Comparison of ENCODE assay signal across 11 cellular contexts in genomic region chr19:13732337-13732736, GRCh38. TPM values are rescaled to one million over a fixed set of nuclear protein-coding genes. Genes with fewer than 3 reads are reported as not detected.
DNase-seq lines count a peak whose midpoint lies in the region; ATAC-seq, FAIRE-seq and TF ChIP-seq lines count a peak whose summit lies in the region.
"Had no signal": no experiment of that assay in that cellular context is flagged by ENCODE, and none has a peak within 500 bp of the region (broad histone marks: within the 10 kb centered on the region; RNA-seq: fewer than 3 reads in every experiment).

No MANE protein-coding gene starts in this region.

- H3K9me1 ChIP-seq in K562 (ENCODE audit: control insufficient read depth, insufficient read depth, low read length), result no peaks in the 10 kb centered on the region

- H3K27me3 Mint-ChIP-seq in HFFc6 (ENCODE audit: insufficient read depth), result no peaks in the 10 kb centered on the region

- no peak for TF ChIP-seq RAD21 in K562 (CRISPR knock-in tag; conservative IDR thresholded peaks at IDR 0.05 in 1 of 2, IDR thresholded peaks at IDR 0.05 in 1 of 2)

- CTCF ChIA-PET in AG04450 (lab: Charles Lee), result interaction anchor here (0.6 to 3.8 kb wide), 4 partner anchors 11 to 953 kb away, joined by 4 to 27 read pairs (median 9); no protein-coding TSS in a partner anchor
- CTCF ChIA-PET in K562 (lab: Yijun Ruan, JAX; ENCODE audit: low intra/inter-chr PET ratio), result no interaction called here

- POLR2A ChIA-PET in AG04450 (lab: Yijun Ruan, JAX) (interaction anchor here (1.9 kb wide), 1 partner anchor 15 kb away, joined by 16 read pairs; a partner anchor contains a TSS), K562 (lab: Yijun Ruan, JAX) (interaction anchor here (0.8 to 1.9 kb wide), 4 partner anchors 15 to 181 kb away, joined by 3 to 18 read pairs (median 6); a partner anchor contains a TSS)

- H3K27me3 ChIP-seq in AG04450 (ENCODE audit: control insufficient read depth, insufficient read depth, low read length), result no peaks in the 10 kb centered on the region
- H3K27me3 ChIP-seq in K562 (ENCODE audit: control insufficient read depth in 2 of 2, insufficient read depth in 2 of 2, low read length in 2 of 2), result no peaks in the 10 kb centered on the region
- H3K27me3 ChIP-seq in mucosa of stomach (ENCODE audit: control insufficient read depth, insufficient read depth, low read length), result no peaks in the 10 kb centered on the region
- H3K27me3 ChIP-seq in pancreas, result no peaks in the 10 kb centered on the region
- H3K27me3 ChIP-seq: left lung had no signal

- no peak for TF ChIP-seq EP300 in K562 (IDR thresholded peaks at IDR 0.05; ENCODE audit: low read length)

- H2AFZ ChIP-seq in K562 (ENCODE audit: low read depth, low read length), result peak overlapping the region; percentile 96; the same call in 1 of the 2 replicates

- no peaks in the 10 kb centered on the region for H3K36me3 ChIP-seq in K562 (ENCODE audit: control insufficient read depth, insufficient read depth, low read length)
- no peaks in the 10 kb centered on the region for H3K36me3 ChIP-seq in mucosa of stomach (ENCODE audit: control insufficient read depth, insufficient read depth, low read length)
- H3K36me3 ChIP-seq in pancreas, result no peaks in the 10 kb centered on the region
- H3K36me3 ChIP-seq: left lung had no signal

- H3K4me3 ChIP-seq in AG04450 (ENCODE audit: low read depth, low read length), result peak overlapping the region; percentile 83
- peak overlapping the region; percentile 61 for H3K4me3 ChIP-seq in K562
- H3K4me3 ChIP-seq in mucosa of stomach (ENCODE audit: low read length), result peak overlapping the region; percentile 89
- peak overlapping the region in 2 of 4 donors; percentile 46 to 55 for H3K4me3 ChIP-seq in pancreas

- H3K36me3 Mint-ChIP-seq in HFFc6 (ENCODE audit: low read depth), result no peaks in the 10 kb centered on the region; the same call in 1 of the 2 replicates

- in situ Hi-C loops in K562 (cut with MboI), result no loop called here

- TF ChIP-seq POLR2A in K562 (conservative IDR thresholded peaks at IDR 0.05), result no peak

- peak overlapping the region; percentile 89 to 90; a peak in 3 of 4 replicates for H3K9ac ChIP-seq in K562 (ENCODE audit: insufficient read depth in 1 of 2, low read depth in 2 of 2, low read length in 2 of 2)
- H3K9ac ChIP-seq in mucosa of stomach (ENCODE audit: low read length), result peak overlapping the region; percentile 98

- ATAC-seq in K562, result no peak
- no peak for ATAC-seq in left colon
- ATAC-seq in pancreas, result no peak

- peak overlapping the region; percentile 100 for H3K27ac Mint-ChIP-seq in HFFc6

- BruUV-seq in K562 (replicated peaks; lab: Mats Ljungman, UMichigan), result no TSS peak

- DNase-seq in AG04450 (ENCODE audit: low read depth, low spot score) (no peak), HFFc6 (no peak), K562 (ENCODE audit: extremely low read depth in 1 of 4, low spot score in 3 of 4) (no peak), left colon (no peak), pancreas (no peak), medulla oblongata (ENCODE audit: extremely low spot score) (no peak), HUDEP-2 (lab: John Stamatoyannopoulos, UW; ENCODE audit: unreplicated experiment in 76 of 76) (no peak)
- DNase-seq: activated effector memory CD4-positive, alpha-beta T cell treated with anti-CD3 and anti-CD28 coated beads, Interleukin-2, amount 50 U/mL, for 16 hours; left lung; NCI-H510A had no signal

- H4K20me1 ChIP-seq in K562 (replicated peaks; ENCODE audit: control insufficient read depth, insufficient read depth, low read length), result no peaks in the 10 kb centered on the region

- H3K9me3 ChIP-seq in AG04450 (ENCODE audit: control insufficient read depth, insufficient read depth, low read length) (no peaks in the 10 kb centered on the region), K562 (replicated peaks; ENCODE audit: control insufficient read depth, insufficient read depth, low read depth, low read length) (no peaks in the 10 kb centered on the region), mucosa of stomach (ENCODE audit: control insufficient read depth, low read length) (no peaks in the 10 kb centered on the region), pancreas (no peaks in the 10 kb centered on the region)
- H3K9me3 ChIP-seq: left lung had no signal

- peak overlapping the region; percentile 94 for H3K4me3 Mint-ChIP-seq in HFFc6

- TF ChIP-seq CTCF in AG04450 (IDR thresholded peaks at IDR 0.05; ENCODE audit: low read depth, low read length), result no peak
- no peak for TF ChIP-seq CTCF in HFFc6 (IDR thresholded peaks at IDR 0.05)
- TF ChIP-seq CTCF in K562 (IDR thresholded peaks at IDR 0.05 in 2 of 3, conservative IDR thresholded peaks at IDR 0.05 in 1 of 3; ENCODE audit: insufficient read depth in 2 of 3, low read depth in 1 of 3, low read length in 3 of 3), result no peak
- no peak for TF ChIP-seq CTCF in pancreas (IDR thresholded peaks at IDR 0.05)

- WGBS in K562 (ENCODE audit: insufficient coverage, low coverage, missing lambda C conversion rate), result 62% methylated on average over 6 of the region's 8 CpGs
- WGBS in pancreas, 2 donors, result 83 to 84% methylated on average over 8 of the region's 8 CpGs

- FAIRE-seq in K562 (lab: Jason Lieb, UNC), result no peak
- no peak for FAIRE-seq in pancreas (lab: Jason Lieb, UNC)

- H3K4me2 ChIP-seq in K562 (ENCODE audit: insufficient read depth, low read length), result peak overlapping the region; percentile 95

- no peaks in the 10 kb centered on the region; the same call in 2 of the 3 replicates for H3K79me2 ChIP-seq in K562 (ENCODE audit: control insufficient read depth, insufficient read depth, low read length)

- H3K27ac ChIP-seq in AG04450 (ENCODE audit: low read depth, low read length) (peak overlapping the region; percentile 99), K562 (ENCODE audit: extremely low read depth, low read depth, low read length) (no peak overlapping the region), pancreas (no peak overlapping the region)

- H3K4me1 Mint-ChIP-seq in HFFc6 (ENCODE audit: low read depth), result peaks cover 27% of the 10 kb centered on the region

- intact Hi-C loops in K562 (cut with micrococcal nuclease), result no loop called here
- intact Hi-C loops in left colon (cut with DNase I, micrococcal nuclease), result no loop called here
- intact Hi-C loops in pancreas (cut with DNase I), result no loop called here

- peaks cover 11 to 13% of the 10 kb centered on the region in 2 experiments for H3K4me1 ChIP-seq in K562 (replicated peaks in 1 of 2; ENCODE audit: control insufficient read depth in 2 of 2, insufficient read depth in 2 of 2, low read length in 2 of 2)
- peaks cover 20% of the 10 kb centered on the region for H3K4me1 ChIP-seq in mucosa of stomach (ENCODE audit: control insufficient read depth, insufficient read depth, low read length)
- H3K4me1 ChIP-seq in pancreas, result peaks cover 0 to 9% (median 7%) of the 10 kb centered on the region in 3 donors

- H3K9me3 Mint-ChIP-seq in HFFc6, result no peaks in the 10 kb centered on the region

RNA-seq across cellular contexts. Expression of gene MRI1, which starts 32.0 kb away (rescaled TPM):
- polyA plus RNA-seq in AG04450 (2011; rRNA removed) (20.2 and 24.1 TPM in 2 replicates), K562 (2011; rRNA removed) (19.3 and 27.7 TPM in 2 replicates), K562 (2014; fragmentation: Illumina TruSeq; extraction: Trizol) (28.2 and 30.0 TPM in 2 replicates), K562 (2014; fragmentation: Nextera tagmentation; extraction: Ambion mirVana) (1 to 10 TPM; 5.5 to 6.5 TPM), K562 (2014; rRNA removed) (34.7 and 43.0 TPM in 2 replicates), pancreas (10 to 100 TPM; 21.6 to 35.1 TPM)
- 15.7 and 19.7 TPM in 2 replicates for polyA minus RNA-seq in AG04450 (2011; rRNA and poly(A)+ RNA removed)
- 10 to 100 TPM; 31.3 to 34.7 (median 31.8) TPM for total RNA-seq in HFFc6 (2021; fragmentation: NEBNext Ultra II Directional; extraction: Animal tissue kit (Norgen Biotek cat#: 25700))
- total RNA-seq in K562 (2011; cell fraction: chromatin; rRNA removed; ENCODE audit: low replicate concordance), result 17.4 and 51.8 TPM in 2 replicates
- total RNA-seq in K562 (2011; cell fraction: nucleolus; rRNA removed), result 53.4 and 56.5 TPM in 2 replicates
- 27.6 and 32.3 TPM in 2 replicates for total RNA-seq in K562 (2011; cell fraction: nucleoplasm; rRNA removed)
- total RNA-seq in K562 (2014; rRNA removed) (57.4 and 68.7 TPM in 2 replicates), K562 (2014; rRNA removed; fragmentation: Illumina TruSeq; extraction: Trizol) (13.3 and 15.8 TPM in 2 replicates), K562 (2015; rRNA removed; fragmentation: Illumina TruSeq; extraction: Trizol) (30.9 and 31.6 TPM in 2 replicates), K562 (2021) (45.8 and 47.3 TPM in 2 replicates), left colon (10 to 100 TPM; 31.3 to 31.8 TPM), pancreas (10 to 100 TPM; 14.4 to 21.4 (median 16.1) TPM)
- polyA plus RNA-seq in K562 (2011; cell fraction: cytosol; rRNA removed), result 29.0 and 63.4 TPM in 2 replicates
- 98.1 and 179 TPM in 2 replicates for polyA plus RNA-seq in K562 (2011; cell fraction: nucleus; rRNA removed)
- polyA plus RNA-seq in K562 (2012), result 24.2 and 27.5 TPM in 2 replicates
- 10.9 and 14.8 TPM in 2 replicates for polyA minus RNA-seq in K562 (2011; rRNA and poly(A)+ RNA removed)
- 27.6 and 28.3 TPM in 2 replicates for polyA minus RNA-seq in K562 (2011; cell fraction: cytosol; rRNA and poly(A)+ RNA removed)
- 23.2 and 23.7 TPM in 2 replicates for polyA minus RNA-seq in K562 (2011; cell fraction: nucleus; rRNA and poly(A)+ RNA removed)

RNA-seq across cellular contexts. Expression of gene C19orf53, which starts 41.9 kb away (rescaled TPM):
- polyA plus RNA-seq in AG04450 (2011; rRNA removed) (145 and 213 TPM in 2 replicates), K562 (2011; rRNA removed) (151 and 169 TPM in 2 replicates), K562 (2014; fragmentation: Illumina TruSeq; extraction: Trizol) (205 and 214 TPM in 2 replicates), K562 (2014; fragmentation: Nextera tagmentation; extraction: Ambion mirVana) (100 to 1,000 TPM; 416 to 441 TPM), K562 (2014; rRNA removed) (197 and 206 TPM in 2 replicates), pancreas (10 to 100 TPM; 91.2 to 99.0 TPM)
- polyA minus RNA-seq in AG04450 (2011; rRNA and poly(A)+ RNA removed), result 118 and 136 TPM in 2 replicates
- total RNA-seq in HFFc6 (2021; fragmentation: NEBNext Ultra II Directional; extraction: Animal tissue kit (Norgen Biotek cat#: 25700)), result 100 to 1,000 TPM; 123 to 204 (median 172) TPM
- total RNA-seq in K562 (2011; cell fraction: chromatin; rRNA removed; ENCODE audit: low replicate concordance), result 16.1 and 36.9 TPM in 2 replicates
- 41.2 and 47.9 TPM in 2 replicates for total RNA-seq in K562 (2011; cell fraction: nucleolus; rRNA removed)
- 32.6 and 42.2 TPM in 2 replicates for total RNA-seq in K562 (2011; cell fraction: nucleoplasm; rRNA removed)
- total RNA-seq in K562 (2014; rRNA removed) (164 and 284 TPM in 2 replicates), K562 (2014; rRNA removed; fragmentation: Illumina TruSeq; extraction: Trizol) (63.0 and 98.5 TPM in 2 replicates), K562 (2015; rRNA removed; fragmentation: Illumina TruSeq; extraction: Trizol) (115 and 130 TPM in 2 replicates), K562 (2021) (95.9 and 109 TPM in 2 replicates), left colon (10 to 100 TPM; 44.9 to 46.7 TPM), pancreas (10 to 100 TPM; 18.9 to 37.8 (median 29.0) TPM)
- 153 and 227 TPM in 2 replicates for polyA plus RNA-seq in K562 (2011; cell fraction: cytosol; rRNA removed)
- polyA plus RNA-seq in K562 (2011; cell fraction: nucleus; rRNA removed), result 87.2 and 100 TPM in 2 replicates
- polyA plus RNA-seq in K562 (2012), result 146 and 190 TPM in 2 replicates
- 24.1 and 41.5 TPM in 2 replicates for polyA minus RNA-seq in K562 (2011; rRNA and poly(A)+ RNA removed)
- polyA minus RNA-seq in K562 (2011; cell fraction: cytosol; rRNA and poly(A)+ RNA removed), result 58.9 and 66.1 TPM in 2 replicates
- 14.9 and 21.1 TPM in 2 replicates for polyA minus RNA-seq in K562 (2011; cell fraction: nucleus; rRNA and poly(A)+ RNA removed)
